ENCODE assay signal across 8 cellular contexts in genomic region chr6:135144678-135145508, GRCh38.
A peak's percentile ranks its signal among the peaks of the same experiment; 100 is the strongest.
DNase-seq lines count a peak whose midpoint lies in the region; ATAC-seq and TF ChIP-seq lines count a peak whose summit lies in the region.

No MANE protein-coding gene starts in this region.

- peak; percentile 34 to 62 for DNase-seq in NOMO-1 (lab: John Stamatoyannopoulos, UW; ENCODE audit: unreplicated experiment in 2 of 2)
- no peak for DNase-seq in NOMO-1 treated with dmso at 0.1 percent for 144 hours (lab: John Stamatoyannopoulos, UW; ENCODE audit: unreplicated experiment)
- peak; percentile 29 for DNase-seq in HPDE6-E6E7 (ENCODE audit: extremely low spot score)
- DNase-seq in SW 1271 (lab: John Stamatoyannopoulos, UW) = peak; percentile 2 to 25
- peak; percentile 60 for DNase-seq in fibroblast of pulmonary artery (ENCODE audit: low read depth)
- no peak for DNase-seq in stimulated activated naive B cell treated with anti-CD40 and anti-IgM and Interleukin-4, amounts not matched to agents 10 μg/mL and 1 μg/mL and 100 μg/mL, for 72 hours

- peak; percentile 33 to 38 for ATAC-seq in stimulated activated naive B cell treated with anti-CD40 and anti-IgM and Interleukin-4, amounts not matched to agents 10 μg/mL and 1 μg/mL and 100 μg/mL, for 72 hours (replicated peaks)
- no peak for ATAC-seq in HG03108 (IDR thresholded peaks at IDR 0.05; ENCODE audit: unreplicated experiment)
- no peak for ATAC-seq in GM19397 (IDR thresholded peaks at IDR 0.05; ENCODE audit: unreplicated experiment)

- H3K27me3 Mint-ChIP-seq in stimulated activated naive B cell treated with anti-CD40 and anti-IgM and Interleukin-4, amounts not matched to agents 10 μg/mL and 1 μg/mL and 100 μg/mL, for 72 hours = no peaks in the 10 kb centered on the region

- no peak overlapping the region for H3K4me3 ChIP-seq in fibroblast of pulmonary artery (replicated peaks; ENCODE audit: low read depth, low read length)

- peak overlapping the region; percentile 73 for H3K27ac Mint-ChIP-seq in stimulated activated naive B cell treated with anti-CD40 and anti-IgM and Interleukin-4, amounts not matched to agents 10 μg/mL and 1 μg/mL and 100 μg/mL, for 72 hours

- peak overlapping the region; percentile 28 to 62 for H3K4me3 Mint-ChIP-seq in stimulated activated naive B cell treated with anti-CD40 and anti-IgM and Interleukin-4, amounts not matched to agents 10 μg/mL and 1 μg/mL and 100 μg/mL, for 72 hours

- H3K9me3 Mint-ChIP-seq in stimulated activated naive B cell treated with anti-CD40 and anti-IgM and Interleukin-4, amounts not matched to agents 10 μg/mL and 1 μg/mL and 100 μg/mL, for 72 hours = no peaks in the 10 kb centered on the region

- peak; percentile 69 for TF ChIP-seq CTCF in fibroblast of pulmonary artery (IDR thresholded peaks at IDR 0.05; ENCODE audit: low read length, missing control alignments)

- peaks cover 33 to 47% of the 10 kb centered on the region in 2 donors for H3K4me1 Mint-ChIP-seq in stimulated activated naive B cell treated with anti-CD40 and anti-IgM and Interleukin-4, amounts not matched to agents 10 μg/mL and 1 μg/mL and 100 μg/mL, for 72 hours

- H3K36me3 Mint-ChIP-seq in stimulated activated naive B cell treated with anti-CD40 and anti-IgM and Interleukin-4, amounts not matched to agents 10 μg/mL and 1 μg/mL and 100 μg/mL, for 72 hours = no peaks in the 10 kb centered on the region

Comparison
In these comparisons a context has a peak if more than half of its experiments do, and no peak if none do; other contexts are left out.
1. DNase-seq: peak in NOMO-1 (2 of 2), HPDE6-E6E7 (single experiment), SW 1271 (2 of 2) and fibroblast of pulmonary artery (single experiment); none in NOMO-1 treated with dmso at 0.1 percent for 144 hours (single experiment) and stimulated activated naive B cell treated with anti-CD40 and anti-IgM and Interleukin-4, amounts not matched to agents 10 μg/mL and 1 μg/mL and 100 μg/mL, for 72 hours (single experiment).
2. ATAC-seq: peak in stimulated activated naive B cell treated with anti-CD40 and anti-IgM and Interleukin-4, amounts not matched to agents 10 μg/mL and 1 μg/mL and 100 μg/mL, for 72 hours (2 of 2); none in HG03108 (single experiment) and GM19397 (single experiment).